In the genomic region with DNA sequence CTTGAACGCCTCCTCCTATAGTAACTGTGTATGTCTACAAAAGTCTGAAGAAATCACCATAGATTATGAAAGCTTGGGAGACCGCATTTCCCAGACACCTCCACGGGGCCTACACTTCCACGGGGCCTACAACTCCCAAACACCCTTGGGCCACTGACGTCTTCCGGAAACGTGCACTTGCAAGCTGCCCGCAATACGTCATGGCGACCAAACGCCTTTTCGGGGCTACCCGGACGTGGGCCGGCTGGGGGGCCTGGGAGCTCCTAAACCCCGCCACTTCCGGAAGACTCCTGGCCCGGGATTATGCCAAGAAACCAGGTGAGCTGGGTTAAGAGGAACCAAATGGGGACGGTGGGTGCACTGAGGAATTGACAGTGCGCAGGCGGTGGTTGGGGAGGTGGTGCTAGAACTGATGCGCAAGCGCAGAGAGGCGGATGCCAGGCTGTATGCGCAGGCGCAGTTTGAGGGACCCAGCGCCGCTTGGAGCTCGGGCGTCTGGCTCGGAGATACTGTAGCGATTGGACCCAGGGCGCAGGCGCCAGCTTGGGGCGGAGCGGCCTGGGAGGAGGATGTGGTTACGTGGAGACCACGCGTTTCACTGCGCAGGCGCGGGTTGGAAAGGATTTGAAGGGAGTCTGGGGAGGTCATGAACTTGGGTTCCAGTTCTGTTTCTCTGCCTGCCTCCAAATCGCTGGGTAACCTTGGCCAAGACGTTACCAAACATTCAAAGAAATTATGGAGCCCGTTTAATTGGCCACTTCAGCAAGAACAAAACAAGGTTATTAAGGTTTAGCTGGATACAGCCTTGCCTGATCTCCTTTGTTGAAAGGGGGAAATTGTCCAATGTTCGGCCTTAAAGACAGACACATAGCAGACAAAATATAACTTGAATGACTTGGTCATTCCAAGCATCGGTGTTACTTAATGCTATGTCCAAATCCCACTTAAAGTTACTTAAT, we compare ENCODE assay signal across 1 cellular context.
TF ChIP-seq lines count a peak whose summit lies in the region.

Gene MRPL54, plus strand, starts transcription at position 182 of the 959 bp plus-strand sequence. Its CDS starts 19 bp downstream, at position 201.

TF ChIP-seq in GM23338, 12 proteins besides CTCF, POLR2A, EP300 and RAD21 (continued from another document):
- TF ChIP-seq, protein P1, sequence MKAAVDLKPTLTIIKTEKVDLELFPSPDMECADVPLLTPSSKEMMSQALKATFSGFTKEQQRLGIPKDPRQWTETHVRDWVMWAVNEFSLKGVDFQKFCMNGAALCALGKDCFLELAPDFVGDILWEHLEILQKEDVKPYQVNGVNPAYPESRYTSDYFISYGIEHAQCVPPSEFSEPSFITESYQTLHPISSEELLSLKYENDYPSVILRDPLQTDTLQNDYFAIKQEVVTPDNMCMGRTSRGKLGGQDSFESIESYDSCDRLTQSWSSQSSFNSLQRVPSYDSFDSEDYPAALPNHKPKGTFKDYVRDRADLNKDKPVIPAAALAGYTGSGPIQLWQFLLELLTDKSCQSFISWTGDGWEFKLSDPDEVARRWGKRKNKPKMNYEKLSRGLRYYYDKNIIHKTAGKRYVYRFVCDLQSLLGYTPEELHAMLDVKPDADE (IDR thresholded peaks at IDR 0.05) = peak; percentile 96
- TF ChIP-seq, protein P2, sequence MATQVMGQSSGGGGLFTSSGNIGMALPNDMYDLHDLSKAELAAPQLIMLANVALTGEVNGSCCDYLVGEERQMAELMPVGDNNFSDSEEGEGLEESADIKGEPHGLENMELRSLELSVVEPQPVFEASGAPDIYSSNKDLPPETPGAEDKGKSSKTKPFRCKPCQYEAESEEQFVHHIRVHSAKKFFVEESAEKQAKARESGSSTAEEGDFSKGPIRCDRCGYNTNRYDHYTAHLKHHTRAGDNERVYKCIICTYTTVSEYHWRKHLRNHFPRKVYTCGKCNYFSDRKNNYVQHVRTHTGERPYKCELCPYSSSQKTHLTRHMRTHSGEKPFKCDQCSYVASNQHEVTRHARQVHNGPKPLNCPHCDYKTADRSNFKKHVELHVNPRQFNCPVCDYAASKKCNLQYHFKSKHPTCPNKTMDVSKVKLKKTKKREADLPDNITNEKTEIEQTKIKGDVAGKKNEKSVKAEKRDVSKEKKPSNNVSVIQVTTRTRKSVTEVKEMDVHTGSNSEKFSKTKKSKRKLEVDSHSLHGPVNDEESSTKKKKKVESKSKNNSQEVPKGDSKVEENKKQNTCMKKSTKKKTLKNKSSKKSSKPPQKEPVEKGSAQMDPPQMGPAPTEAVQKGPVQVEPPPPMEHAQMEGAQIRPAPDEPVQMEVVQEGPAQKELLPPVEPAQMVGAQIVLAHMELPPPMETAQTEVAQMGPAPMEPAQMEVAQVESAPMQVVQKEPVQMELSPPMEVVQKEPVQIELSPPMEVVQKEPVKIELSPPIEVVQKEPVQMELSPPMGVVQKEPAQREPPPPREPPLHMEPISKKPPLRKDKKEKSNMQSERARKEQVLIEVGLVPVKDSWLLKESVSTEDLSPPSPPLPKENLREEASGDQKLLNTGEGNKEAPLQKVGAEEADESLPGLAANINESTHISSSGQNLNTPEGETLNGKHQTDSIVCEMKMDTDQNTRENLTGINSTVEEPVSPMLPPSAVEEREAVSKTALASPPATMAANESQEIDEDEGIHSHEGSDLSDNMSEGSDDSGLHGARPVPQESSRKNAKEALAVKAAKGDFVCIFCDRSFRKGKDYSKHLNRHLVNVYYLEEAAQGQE (IDR thresholded peaks at IDR 0.05; ENCODE audit: unreplicated experiment) = no peak
- TF ChIP-seq JUNB (IDR thresholded peaks at IDR 0.05; ENCODE audit: unreplicated experiment) (no peak), NANOG (IDR thresholded peaks at IDR 0.05; ENCODE audit: borderline replicate concordance) (no peak), CREB1 (CRISPR knock-in tag; IDR thresholded peaks at IDR 0.05; ENCODE audit: low read depth) (peak; percentile 93), EZH2 (IDR thresholded peaks at IDR 0.05; ENCODE audit: low read depth, unreplicated experiment) (no peak), ZNF114 (CRISPR knock-in tag; IDR thresholded peaks at IDR 0.05) (no peak), POLR2AphosphoS5 (IDR thresholded peaks at IDR 0.05; ENCODE audit: low read depth) (peak; percentile 87)
- TF ChIP-seq, protein P3, sequence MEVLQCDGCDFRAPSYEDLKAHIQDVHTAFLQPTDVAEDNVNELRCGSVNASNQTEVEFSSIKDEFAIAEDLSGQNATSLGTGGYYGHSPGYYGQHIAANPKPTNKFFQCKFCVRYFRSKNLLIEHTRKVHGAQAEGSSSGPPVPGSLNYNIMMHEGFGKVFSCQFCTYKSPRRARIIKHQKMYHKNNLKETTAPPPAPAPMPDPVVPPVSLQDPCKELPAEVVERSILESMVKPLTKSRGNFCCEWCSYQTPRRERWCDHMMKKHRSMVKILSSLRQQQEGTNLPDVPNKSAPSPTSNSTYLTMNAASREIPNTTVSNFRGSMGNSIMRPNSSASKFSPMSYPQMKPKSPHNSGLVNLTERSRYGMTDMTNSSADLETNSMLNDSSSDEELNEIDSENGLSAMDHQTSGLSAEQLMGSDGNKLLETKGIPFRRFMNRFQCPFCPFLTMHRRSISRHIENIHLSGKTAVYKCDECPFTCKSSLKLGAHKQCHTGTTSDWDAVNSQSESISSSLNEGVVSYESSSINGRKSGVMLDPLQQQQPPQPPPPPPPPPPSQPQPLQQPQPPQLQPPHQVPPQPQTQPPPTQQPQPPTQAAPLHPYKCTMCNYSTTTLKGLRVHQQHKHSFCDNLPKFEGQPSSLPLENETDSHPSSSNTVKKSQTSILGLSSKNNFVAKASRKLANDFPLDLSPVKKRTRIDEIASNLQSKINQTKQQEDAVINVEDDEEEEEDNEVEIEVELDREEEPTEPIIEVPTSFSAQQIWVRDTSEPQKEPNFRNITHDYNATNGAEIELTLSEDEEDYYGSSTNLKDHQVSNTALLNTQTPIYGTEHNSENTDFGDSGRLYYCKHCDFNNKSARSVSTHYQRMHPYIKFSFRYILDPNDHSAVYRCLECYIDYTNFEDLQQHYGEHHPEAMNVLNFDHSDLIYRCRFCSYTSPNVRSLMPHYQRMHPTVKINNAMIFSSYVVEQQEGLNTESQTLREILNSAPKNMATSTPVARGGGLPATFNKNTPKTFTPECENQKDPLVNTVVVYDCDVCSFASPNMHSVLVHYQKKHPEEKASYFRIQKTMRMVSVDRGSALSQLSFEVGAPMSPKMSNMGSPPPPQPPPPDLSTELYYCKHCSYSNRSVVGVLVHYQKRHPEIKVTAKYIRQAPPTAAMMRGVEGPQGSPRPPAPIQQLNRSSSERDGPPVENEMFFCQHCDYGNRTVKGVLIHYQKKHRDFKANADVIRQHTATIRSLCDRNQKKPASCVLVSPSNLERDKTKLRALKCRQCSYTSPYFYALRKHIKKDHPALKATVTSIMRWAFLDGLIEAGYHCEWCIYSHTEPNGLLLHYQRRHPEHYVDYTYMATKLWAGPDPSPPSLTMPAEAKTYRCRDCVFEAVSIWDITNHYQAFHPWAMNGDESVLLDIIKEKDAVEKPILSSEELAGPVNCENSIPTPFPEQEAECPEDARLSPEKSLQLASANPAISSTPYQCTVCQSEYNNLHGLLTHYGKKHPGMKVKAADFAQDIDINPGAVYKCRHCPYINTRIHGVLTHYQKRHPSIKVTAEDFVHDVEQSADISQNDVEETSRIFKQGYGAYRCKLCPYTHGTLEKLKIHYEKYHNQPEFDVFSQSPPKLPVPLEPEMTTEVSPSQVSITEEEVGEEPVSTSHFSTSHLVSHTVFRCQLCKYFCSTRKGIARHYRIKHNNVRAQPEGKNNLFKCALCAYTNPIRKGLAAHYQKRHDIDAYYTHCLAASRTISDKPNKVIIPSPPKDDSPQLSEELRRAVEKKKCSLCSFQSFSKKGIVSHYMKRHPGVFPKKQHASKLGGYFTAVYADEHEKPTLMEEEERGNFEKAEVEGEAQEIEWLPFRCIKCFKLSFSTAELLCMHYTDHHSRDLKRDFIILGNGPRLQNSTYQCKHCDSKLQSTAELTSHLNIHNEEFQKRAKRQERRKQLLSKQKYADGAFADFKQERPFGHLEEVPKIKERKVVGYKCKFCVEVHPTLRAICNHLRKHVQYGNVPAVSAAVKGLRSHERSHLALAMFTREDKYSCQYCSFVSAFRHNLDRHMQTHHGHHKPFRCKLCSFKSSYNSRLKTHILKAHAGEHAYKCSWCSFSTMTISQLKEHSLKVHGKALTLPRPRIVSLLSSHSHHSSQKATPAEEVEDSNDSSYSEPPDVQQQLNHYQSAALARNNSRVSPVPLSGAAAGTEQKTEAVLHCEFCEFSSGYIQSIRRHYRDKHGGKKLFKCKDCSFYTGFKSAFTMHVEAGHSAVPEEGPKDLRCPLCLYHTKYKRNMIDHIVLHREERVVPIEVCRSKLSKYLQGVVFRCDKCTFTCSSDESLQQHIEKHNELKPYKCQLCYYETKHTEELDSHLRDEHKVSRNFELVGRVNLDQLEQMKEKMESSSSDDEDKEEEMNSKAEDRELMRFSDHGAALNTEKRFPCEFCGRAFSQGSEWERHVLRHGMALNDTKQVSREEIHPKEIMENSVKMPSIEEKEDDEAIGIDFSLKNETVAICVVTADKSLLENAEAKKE (CRISPR knock-in tag; IDR thresholded peaks at IDR 0.05) = no peak
